ENCODE assay signal across 24 cellular contexts in the genomic region with DNA sequence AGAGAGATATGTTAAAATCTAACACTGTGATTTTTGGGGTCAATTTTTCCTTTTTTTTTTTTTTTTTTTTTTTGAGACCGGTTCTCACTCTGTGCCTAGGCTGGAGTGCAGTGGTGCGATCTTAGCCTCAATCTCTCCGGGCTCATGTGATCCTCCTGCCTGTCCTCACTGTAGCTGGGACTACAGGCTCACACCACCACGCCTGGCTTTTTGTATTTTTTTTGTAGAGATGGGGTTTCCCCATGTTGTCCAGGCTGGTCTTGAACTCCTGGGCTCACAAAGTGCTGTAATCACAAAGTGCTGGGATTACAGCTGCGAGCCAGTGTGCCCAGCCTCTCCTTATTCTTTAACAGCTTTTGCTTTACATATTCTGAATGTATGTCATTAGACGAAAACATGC. TPM values are rescaled to one million over a fixed set of nuclear protein-coding genes. Genes with fewer than 3 reads are reported as not detected.
A peak's percentile ranks its signal among the peaks of the same experiment; 100 is the strongest.
DNase-seq lines count a peak whose midpoint lies in the region; ATAC-seq and TF ChIP-seq lines count a peak whose summit lies in the region.
"Had no signal": no experiment of that assay in that cellular context is flagged by ENCODE, and none has a peak within 500 bp of the region (broad histone marks: within the 10 kb centered on the region; RNA-seq: fewer than 3 reads in every experiment).

No MANE protein-coding gene starts in this region.

- CTCF ChIA-PET in activated CD4-positive, alpha-beta memory T cell treated with anti-CD3 and anti-CD28 coated beads, Interleukin-2, amount 10 ng/mL, durations not matched to agents 7 days and 5 days (lab: Charles Lee), result interaction anchor here (1.3 to 1.5 kb wide), 2 partner anchors 16 to 33 kb away, joined by 3 to 6 read pairs; no protein-coding TSS in a partner anchor
- CTCF ChIA-PET in activated CD4-positive, alpha-beta memory T cell treated with anti-CD3 and anti-CD28 coated beads for 36 hours (lab: Charles Lee), result interaction anchor here (1.3 kb wide), 1 partner anchor 15 kb away, joined by 5 read pairs; no protein-coding TSS in a partner anchor

- no peak for TF ChIP-seq RAD21 in liver (IDR thresholded peaks at IDR 0.05)

- WGBS in liver, result 38% methylated on average over 6 of the region's 6 CpGs

- H3K4me3 ChIP-seq in SJCRH30 (no peak overlapping the region), liver (ENCODE audit: low read depth in 1 of 3, low read length in 3 of 3) (peak overlapping the region in 2 of 3 donors; percentile 63 to 83), tibial artery (no peak overlapping the region)
- H3K4me3 ChIP-seq: dorsolateral prefrontal cortex had no signal

- POLR2A ChIA-PET in activated CD4-positive, alpha-beta memory T cell treated with anti-CD3 and anti-CD28 coated beads, Interleukin-2, amount 10 ng/mL, durations not matched to agents 7 days and 5 days (lab: Charles Lee), result interaction anchor here (5.9 kb wide), 1 partner anchor 15 kb away, joined by 31 read pairs; no protein-coding TSS in a partner anchor
- POLR2A ChIA-PET in activated CD4-positive, alpha-beta memory T cell treated with anti-CD3 and anti-CD28 coated beads for 36 hours (lab: Charles Lee), result interaction anchor here (4.2 kb wide), 1 partner anchor 15 kb away, joined by 19 read pairs; no protein-coding TSS in a partner anchor

- no peaks in the 10 kb centered on the region for H3K36me3 ChIP-seq in SJCRH30
- peaks cover 0 to 5% (median 0%) of the 10 kb centered on the region in 4 donors for H3K36me3 ChIP-seq in liver (ENCODE audit: control insufficient read depth in 4 of 4, insufficient read depth in 3 of 4, low read depth in 1 of 4, low read length in 3 of 4)
- H3K36me3 ChIP-seq in tibial artery, result no peaks in the 10 kb centered on the region

- no peak overlapping the region for H3K27ac Mint-ChIP-seq in activated CD4-positive, alpha-beta memory T cell treated with anti-CD3 and anti-CD28 coated beads, Interleukin-2, amount 10 ng/mL, durations not matched to agents 7 days and 5 days
- no peak overlapping the region for H3K27ac Mint-ChIP-seq in activated CD4-positive, alpha-beta memory T cell treated with anti-CD3 and anti-CD28 coated beads for 36 hours
- H3K27ac Mint-ChIP-seq in activated naive CD8-positive, alpha-beta T cell treated with anti-CD3 and anti-CD28 coated beads, Interleukin-2, amount 50 U/mL, for 24 hours, result no peak overlapping the region
- H3K27ac Mint-ChIP-seq: natural killer cell; T-helper 1 cell treated with Interleukin-12 subunit alpha and Interleukin-12 subunit beta and Interleukin-4 antibody, amounts not matched to agents 30 μg/mL and 1 μg/mL, for 36 hours had no signal

- H3K27ac ChIP-seq in SJCRH30 (peak overlapping the region; percentile 89), liver (ENCODE audit: low read depth in 1 of 2, low read length in 2 of 2) (peak overlapping the region in 1 of 2 donors; percentile 97), tibial artery (peak overlapping the region; percentile 68 to 99)
- H3K27ac ChIP-seq: 22Rv1, KMS-11 had no signal

- peak overlapping the region; percentile 72 to 90 for H3K9ac ChIP-seq in liver (ENCODE audit: low read depth in 1 of 2, low read length in 2 of 2)
- H3K9ac ChIP-seq: KMS-11 had no signal

- peaks cover 18% of the 10 kb centered on the region for H3K4me1 Mint-ChIP-seq in activated CD4-positive, alpha-beta memory T cell treated with anti-CD3 and anti-CD28 coated beads, Interleukin-2, amount 10 ng/mL, durations not matched to agents 7 days and 5 days
- H3K4me1 Mint-ChIP-seq in activated CD4-positive, alpha-beta memory T cell treated with anti-CD3 and anti-CD28 coated beads for 36 hours (ENCODE audit: low read depth), result peaks cover 20% of the 10 kb centered on the region
- peaks cover 43% of the 10 kb centered on the region for H3K4me1 Mint-ChIP-seq in activated naive CD8-positive, alpha-beta T cell treated with anti-CD3 and anti-CD28 coated beads, Interleukin-2, amount 50 U/mL, for 24 hours

- ATAC-seq in activated naive CD8-positive, alpha-beta T cell treated with anti-CD3 and anti-CD28 coated beads, Interleukin-2, amount 50 U/mL, for 24 hours, result no peak
- ATAC-seq: natural killer cell; stimulated activated naive CD8-positive, alpha-beta T cell treated with anti-CD3 and anti-CD28 coated beads, Interleukin-15, Interleukin-2, amounts not matched to agents 100 U/mL and 50 U/mL, for 24 hours had no signal

- intact Hi-C loops in activated CD4-positive, alpha-beta memory T cell treated with anti-CD3 and anti-CD28 coated beads for 36 hours (cut with micrococcal nuclease), result loop anchor here (10.0 kb wide), 1 partner anchor 300 kb away; a partner anchor contains a TSS
- intact Hi-C loops in tibial artery (cut with DNase I; ENCODE audit: low total_unique reads), result no loop called here

- H3K27me3 ChIP-seq in SJCRH30 (no peaks in the 10 kb centered on the region), liver (ENCODE audit: control insufficient read depth in 4 of 4, insufficient read depth in 4 of 4, low read length in 3 of 4) (no peaks in the 10 kb centered on the region), tibial artery (no peaks in the 10 kb centered on the region)
- H3K27me3 ChIP-seq: dorsolateral prefrontal cortex had no signal

- H3K9me3 ChIP-seq in SJCRH30 (replicated peaks) (peaks cover 3% of the 10 kb centered on the region; the same call in 1 of the 2 replicates), liver (ENCODE audit: control insufficient read depth in 4 of 4, low read length in 3 of 4) (no peaks in the 10 kb centered on the region), tibial artery (no peaks in the 10 kb centered on the region)

- H3K4me1 ChIP-seq in SJCRH30, result peaks cover 24% of the 10 kb centered on the region
- peaks cover 5 to 29% (median 18%) of the 10 kb centered on the region in 4 donors for H3K4me1 ChIP-seq in liver (ENCODE audit: control insufficient read depth in 4 of 4, insufficient read depth in 4 of 4, low read length in 3 of 4)
- H3K4me1 ChIP-seq in tibial artery, result peaks cover 0 to 58% (median 22%) of the 10 kb centered on the region in 4 donors

- H3K36me3 Mint-ChIP-seq in activated CD4-positive, alpha-beta memory T cell treated with anti-CD3 and anti-CD28 coated beads, Interleukin-2, amount 10 ng/mL, durations not matched to agents 7 days and 5 days (ENCODE audit: low read depth), result peaks cover 3% of the 10 kb centered on the region
- H3K36me3 Mint-ChIP-seq in activated CD4-positive, alpha-beta memory T cell treated with anti-CD3 and anti-CD28 coated beads for 36 hours, result no peaks in the 10 kb centered on the region
- no peaks in the 10 kb centered on the region for H3K36me3 Mint-ChIP-seq in activated naive CD8-positive, alpha-beta T cell treated with anti-CD3 and anti-CD28 coated beads, Interleukin-2, amount 50 U/mL, for 24 hours (ENCODE audit: low read depth)

- no peak for TF ChIP-seq CTCF in liver (IDR thresholded peaks at IDR 0.05; ENCODE audit: low read depth, low read length, missing input control)
- TF ChIP-seq CTCF in tibial artery (IDR thresholded peaks at IDR 0.05), result no peak

- H3K9me3 Mint-ChIP-seq in activated CD4-positive, alpha-beta memory T cell treated with anti-CD3 and anti-CD28 coated beads, Interleukin-2, amount 10 ng/mL, durations not matched to agents 7 days and 5 days, result no peaks in the 10 kb centered on the region
- H3K9me3 Mint-ChIP-seq in activated CD4-positive, alpha-beta memory T cell treated with anti-CD3 and anti-CD28 coated beads for 36 hours, result no peaks in the 10 kb centered on the region
- H3K9me3 Mint-ChIP-seq in activated naive CD8-positive, alpha-beta T cell treated with anti-CD3 and anti-CD28 coated beads, Interleukin-2, amount 50 U/mL, for 24 hours, result no peaks in the 10 kb centered on the region
- H3K9me3 Mint-ChIP-seq: natural killer cell; T-helper 1 cell treated with Interleukin-12 subunit alpha and Interleukin-12 subunit beta and Interleukin-4 antibody, amounts not matched to agents 30 μg/mL and 1 μg/mL, for 36 hours; type B pancreatic cell had no signal

- peak; percentile 8 for DNase-seq in activated CD4-positive, alpha-beta memory T cell treated with anti-CD3 and anti-CD28 coated beads, Interleukin-2, amount 10 ng/mL, durations not matched to agents 7 days and 5 days
- DNase-seq in activated CD4-positive, alpha-beta memory T cell treated with anti-CD3 and anti-CD28 coated beads for 36 hours, result no peak
- DNase-seq in SJCRH30 (no peak), tibial artery (no peak)
- DNase-seq in activated naive CD8-positive, alpha-beta T cell treated with anti-CD3 and anti-CD28 coated beads, Interleukin-2, amount 50 U/mL, for 24 hours, result no peak
- DNase-seq in activated naive CD4-positive, alpha-beta T cell treated with anti-CD3 and anti-CD28 coated beads, Interleukin-2, amount 50 U/mL, for 16 hours, result no peak
- no peak for DNase-seq in activated CD4-positive, alpha-beta T cell treated with anti-CD3 and anti-CD28 coated beads, Interleukin-2, amount 50 U/mL, for 1 hour
- DNase-seq: activated T-cell treated with anti-CD3 and anti-CD28 coated beads for 4 hours; amniotic stem cell; caudate nucleus; COR-L47; DND-41; dorsolateral prefrontal cortex; natural killer cell; NCI-H187 treated with DMSO at 0.1 percent for 48 hours; NCI-H774; stimulated activated CD4-positive, alpha-beta T cell treated with anti-CD3 and anti-CD28 coated beads, Interleukin-1b, Interleukin-23, amount 100 ng/mL, for 48 hours; stimulated activated naive CD8-positive, alpha-beta T cell treated with anti-CD3 and anti-CD28 coated beads, Interleukin-15, Interleukin-2, amounts not matched to agents 100 U/mL and 50 U/mL, for 24 hours had no signal

- peaks cover 45% of the 10 kb centered on the region for H3K27me3 Mint-ChIP-seq in activated CD4-positive, alpha-beta memory T cell treated with anti-CD3 and anti-CD28 coated beads, Interleukin-2, amount 10 ng/mL, durations not matched to agents 7 days and 5 days
- H3K27me3 Mint-ChIP-seq in activated CD4-positive, alpha-beta memory T cell treated with anti-CD3 and anti-CD28 coated beads for 36 hours, result peaks cover 42% of the 10 kb centered on the region
- H3K27me3 Mint-ChIP-seq in activated naive CD8-positive, alpha-beta T cell treated with anti-CD3 and anti-CD28 coated beads, Interleukin-2, amount 50 U/mL, for 24 hours, result peaks cover 30% of the 10 kb centered on the region

- no peak overlapping the region for H3K4me3 Mint-ChIP-seq in activated CD4-positive, alpha-beta memory T cell treated with anti-CD3 and anti-CD28 coated beads, Interleukin-2, amount 10 ng/mL, durations not matched to agents 7 days and 5 days
- H3K4me3 Mint-ChIP-seq in activated CD4-positive, alpha-beta memory T cell treated with anti-CD3 and anti-CD28 coated beads for 36 hours, result no peak overlapping the region
- H3K4me3 Mint-ChIP-seq in activated naive CD8-positive, alpha-beta T cell treated with anti-CD3 and anti-CD28 coated beads, Interleukin-2, amount 50 U/mL, for 24 hours, result no peak overlapping the region
- H3K4me3 Mint-ChIP-seq: natural killer cell; T-helper 1 cell treated with Interleukin-12 subunit alpha and Interleukin-12 subunit beta and Interleukin-4 antibody, amounts not matched to agents 30 μg/mL and 1 μg/mL, for 36 hours had no signal

RNA-seq across cellular contexts. Expression of a gene that starts 2.9 kb away (rescaled TPM):
- under 1 TPM; 0.18 to 0.28 TPM for total RNA-seq in activated CD4-positive, alpha-beta memory T cell treated with anti-CD3 and anti-CD28 coated beads, Interleukin-2, amount 10 ng/mL, durations not matched to agents 7 days and 5 days
- total RNA-seq in activated CD4-positive, alpha-beta memory T cell treated with anti-CD3 and anti-CD28 coated beads for 36 hours, result under 1 TPM in 1 of 2 experiments, not detected in 1; 0.17 TPM
- total RNA-seq in SJCRH30 (2014; rRNA removed; shearing (Covaris generic)), result 3.5 and 4.7 TPM in 2 replicates
- total RNA-seq in liver, result 100 to 1,000 TPM in 1 of 2 donors, 10 to 100 TPM in 1; 17.4 to 126 TPM
- 100 to 1,000 TPM; 134 to 140 TPM for polyA plus RNA-seq in liver

RNA-seq across cellular contexts. Expression of a gene that starts 31.3 kb away (rescaled TPM):
- not detected for total RNA-seq in activated CD4-positive, alpha-beta memory T cell treated with anti-CD3 and anti-CD28 coated beads, Interleukin-2, amount 10 ng/mL, durations not matched to agents 7 days and 5 days
- total RNA-seq in activated CD4-positive, alpha-beta memory T cell treated with anti-CD3 and anti-CD28 coated beads for 36 hours, result not detected
- total RNA-seq in SJCRH30 (2014; rRNA removed; shearing (Covaris generic)), result 1.8 and 2.0 TPM in 2 replicates
- total RNA-seq in liver, result 1 to 10 TPM; 2.2 to 5.9 TPM
- polyA plus RNA-seq in liver, result 1 to 10 TPM; 7.5 to 8.1 TPM
- polyA plus RNA-seq: keratinocyte had no signal

Comparison
In these comparisons a context has a peak if more than half of its experiments do, and no peak if none do; other contexts are left out.
1. H3K4me3 ChIP-seq: peak in liver (2 of 3); none in SJCRH30 (single experiment) and tibial artery (0 of 2).